ENCODE assay signal across 24 cellular contexts in the genomic region with DNA sequence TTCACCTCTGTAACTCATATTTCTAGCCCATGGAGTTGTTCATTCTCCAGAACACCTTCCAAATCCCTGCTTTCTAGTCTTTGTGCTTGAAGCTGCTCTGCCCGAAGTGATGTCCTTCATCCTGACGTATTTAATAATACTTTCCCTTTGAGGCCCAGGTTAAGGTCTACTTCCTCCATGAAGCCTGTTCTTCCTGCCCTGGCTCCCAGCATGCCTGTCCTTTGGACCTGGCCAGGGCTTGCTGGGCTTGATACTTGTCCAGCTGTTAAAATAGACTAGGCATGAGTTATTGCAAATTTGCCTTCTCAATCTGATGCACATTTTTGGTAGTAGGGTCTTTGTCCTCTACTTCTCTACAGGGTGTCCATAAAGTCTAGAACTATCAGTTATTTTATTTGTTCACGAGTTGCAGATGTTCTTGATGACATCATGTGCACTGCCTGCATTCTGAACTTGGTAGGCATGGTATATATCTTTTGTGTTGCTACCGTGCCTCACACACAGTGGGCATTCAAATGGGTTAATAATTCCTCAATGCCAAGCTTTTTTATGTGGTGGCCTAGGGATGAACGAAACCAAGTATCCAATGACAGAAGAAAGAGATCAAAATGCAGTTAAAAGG.
"Had no signal": no experiment of that assay in that cellular context is flagged by ENCODE, and none has a peak within 500 bp of the region (broad histone marks: within the 10 kb centered on the region; RNA-seq: fewer than 3 reads in every experiment).

No MANE protein-coding gene starts in this region.

- H3K27ac Mint-ChIP-seq: activated CD4-positive, alpha-beta T cell treated with anti-CD3 and anti-CD28 coated beads, Interleukin-2, amount 10 ng/mL, durations not matched to agents 7 days and 5 days; activated CD8-positive, alpha-beta T cell treated with anti-CD3 and anti-CD28 coated beads, Interleukin-2, amount 10 ng/mL, durations not matched to agents 7 days and 5 days; activated naive CD8-positive, alpha-beta T cell treated with anti-CD3 and anti-CD28 coated beads, Interleukin-2, amount 50 U/mL, for 24 hours; activated T-helper 1 cell treated with anti-CD3 and anti-CD28 coated beads, Interleukin-12 subunit alpha, Interleukin-12 subunit beta, Interleukin-2, Interleukin-4 antibody, amounts not matched to agents 30 ng/mL and 10 ng/mL and 1 ng/mL, durations not matched to agents 14 hours and 24 hours and 36 hours; brain; dendritic cell treated with granulocyte-macrophage colony-stimulating factor and Interleukin-4, amounts not matched to agents 40 ng/mL and 50 ng/mL, for 4 days; nephron progenitor cell; stimulated activated memory B cell treated with anti-CD40 and anti-IgM and Interleukin-4, amounts not matched to agents 10 μg/mL and 1 μg/mL and 100 μg/mL, for 72 hours; T-cell had no signal

- H3K9me3 Mint-ChIP-seq: activated CD4-positive, alpha-beta T cell treated with anti-CD3 and anti-CD28 coated beads, Interleukin-2, amount 10 ng/mL, durations not matched to agents 7 days and 5 days; activated naive CD8-positive, alpha-beta T cell treated with anti-CD3 and anti-CD28 coated beads, Interleukin-2, amount 50 U/mL, for 24 hours; activated T-helper 1 cell treated with anti-CD3 and anti-CD28 coated beads, Interleukin-12 subunit alpha, Interleukin-12 subunit beta, Interleukin-2, Interleukin-4 antibody, amounts not matched to agents 30 ng/mL and 10 ng/mL and 1 ng/mL, durations not matched to agents 14 hours and 24 hours and 36 hours; dendritic cell treated with granulocyte-macrophage colony-stimulating factor and Interleukin-4, amounts not matched to agents 40 ng/mL and 50 ng/mL, for 4 days; immature natural killer cell; nephron progenitor cell; stimulated activated memory B cell treated with anti-CD40 and anti-IgM and Interleukin-4, amounts not matched to agents 10 μg/mL and 1 μg/mL and 100 μg/mL, for 72 hours; T-cell had no signal

- DNase-seq: activated CD4-positive, alpha-beta T cell treated with anti-CD3 and anti-CD28 coated beads, Interleukin-2, amount 10 ng/mL, durations not matched to agents 7 days and 5 days; activated CD4-positive, CD25-positive, alpha-beta regulatory T cell treated with anti-CD3 and anti-CD28 coated beads, Interleukin-2, amount 50 U/mL, for 72 hours; activated CD8-positive, alpha-beta T cell treated with anti-CD3 and anti-CD28 coated beads, Interleukin-2, amount 10 ng/mL, durations not matched to agents 7 days and 5 days; activated gamma-delta T cell; activated naive CD4-positive, alpha-beta T cell treated with anti-CD3 and anti-CD28 coated beads, Interleukin-2, amount 50 U/mL, for 16 hours; activated naive CD8-positive, alpha-beta T cell treated with anti-CD3 and anti-CD28 coated beads, Interleukin-2, amount 50 U/mL, for 24 hours; effector CD4-positive, alpha-beta T cell; foreskin keratinocyte; immature natural killer cell; left ventricle myocardium superior; midbrain; nephron progenitor cell; occipital lobe; posterior cingulate gyrus; stimulated activated CD4-positive, alpha-beta T cell treated with anti-CD3 and anti-CD28 coated beads, Interleukin-15, amount 100 ng/mL, for 24 hours; T-cell; testis; upper lobe of left lung; WERI-Rb-1 had no signal

- ATAC-seq: activated CD8-positive, alpha-beta T cell treated with anti-CD3 and anti-CD28 coated beads, Interleukin-2, amount 10 ng/mL, durations not matched to agents 7 days and 5 days; activated naive CD8-positive, alpha-beta T cell treated with anti-CD3 and anti-CD28 coated beads, Interleukin-2, amount 50 U/mL, for 24 hours; foreskin keratinocyte; left ventricle myocardium superior; sciatic nerve; stimulated activated memory B cell treated with anti-CD40 and anti-IgM and Interleukin-4, amounts not matched to agents 10 μg/mL and 1 μg/mL and 100 μg/mL, for 72 hours; T-cell had no signal

- H3K9me3 ChIP-seq: testis, upper lobe of left lung had no signal

- H3K4me3 Mint-ChIP-seq: activated CD4-positive, alpha-beta T cell treated with anti-CD3 and anti-CD28 coated beads, Interleukin-2, amount 10 ng/mL, durations not matched to agents 7 days and 5 days; activated CD8-positive, alpha-beta T cell treated with anti-CD3 and anti-CD28 coated beads, Interleukin-2, amount 10 ng/mL, durations not matched to agents 7 days and 5 days; activated naive CD8-positive, alpha-beta T cell treated with anti-CD3 and anti-CD28 coated beads, Interleukin-2, amount 50 U/mL, for 24 hours; activated T-helper 1 cell treated with anti-CD3 and anti-CD28 coated beads, Interleukin-12 subunit alpha, Interleukin-12 subunit beta, Interleukin-2, Interleukin-4 antibody, amounts not matched to agents 30 ng/mL and 10 ng/mL and 1 ng/mL, durations not matched to agents 14 hours and 24 hours and 36 hours; dendritic cell treated with granulocyte-macrophage colony-stimulating factor and Interleukin-4, amounts not matched to agents 40 ng/mL and 50 ng/mL, for 4 days; nephron progenitor cell; stimulated activated memory B cell treated with anti-CD40 and anti-IgM and Interleukin-4, amounts not matched to agents 10 μg/mL and 1 μg/mL and 100 μg/mL, for 72 hours had no signal

- H3K36me3 Mint-ChIP-seq: brain had no signal
